ENCODE assay signal across 9 cellular contexts in genomic region chr18:839224-840079, GRCh38. TPM values are rescaled to one million over a fixed set of nuclear protein-coding genes. Genes with fewer than 3 reads are reported as not detected.
DNase-seq lines count a peak whose midpoint lies in the region; ATAC-seq and TF ChIP-seq lines count a peak whose summit lies in the region.
"Had no signal": no experiment of that assay in that cellular context is flagged by ENCODE, and none has a peak within 500 bp of the region (broad histone marks: within the 10 kb centered on the region; RNA-seq: fewer than 3 reads in every experiment).

No MANE protein-coding gene starts in this region.

- no peaks in the 10 kb centered on the region for H3K36me3 Mint-ChIP-seq in activated T-helper 17 cell treated with anti-CD3 and anti-CD28 coated beads, Interleukin-2, amount 50 U/mL, for 72 hours (ENCODE audit: low read depth)

- H3K4me2 ChIP-seq in osteoblast (ENCODE audit: insufficient read depth, low read length) = peak overlapping the region; percentile 71

- H2AFZ ChIP-seq in osteoblast (ENCODE audit: low read length) = peak overlapping the region; percentile 83

- H3K79me2 ChIP-seq in osteoblast (ENCODE audit: insufficient read depth, low read length) = no peaks in the 10 kb centered on the region

- no peaks in the 10 kb centered on the region for H3K27me3 Mint-ChIP-seq in activated T-helper 17 cell treated with anti-CD3 and anti-CD28 coated beads, Interleukin-2, amount 50 U/mL, for 72 hours

- no peak overlapping the region for H3K27ac ChIP-seq in foreskin keratinocyte
- H3K27ac ChIP-seq in osteoblast (ENCODE audit: low read depth, low read length) = no peak overlapping the region
- H3K27ac ChIP-seq in thoracic aorta = no peak overlapping the region

- DNase-seq in GM04503 (ENCODE audit: low read depth) (peak; percentile 50), H7 (peak; percentile 84), RPMI8226 (peak; percentile 88), foreskin keratinocyte (peak; percentile 24 to 54), osteoblast (ENCODE audit: insufficient read length, low spot score, missing footprints) (peak; percentile 93), thoracic aorta (ENCODE audit: low spot score) (peak; percentile 43)

- H3K4me3 ChIP-seq in H7 (ENCODE audit: insufficient read depth, low read depth, low read length) (no peak overlapping the region), osteoblast (ENCODE audit: insufficient read depth, low read length) (peak overlapping the region; percentile 21), thoracic aorta (no peak overlapping the region)
- H3K4me3 ChIP-seq: skin epidermis had no signal

- no peaks in the 10 kb centered on the region for H3K4me1 Mint-ChIP-seq in activated T-helper 17 cell treated with anti-CD3 and anti-CD28 coated beads, Interleukin-2, amount 50 U/mL, for 72 hours

- H3K36me3 ChIP-seq in H7 (replicated peaks; ENCODE audit: control insufficient read depth, insufficient read depth, low read length) (no peaks in the 10 kb centered on the region), osteoblast (ENCODE audit: insufficient read depth, low read length) (no peaks in the 10 kb centered on the region), thoracic aorta (no peaks in the 10 kb centered on the region)

- H3K9me3 Mint-ChIP-seq in activated T-helper 17 cell treated with anti-CD3 and anti-CD28 coated beads, Interleukin-2, amount 50 U/mL, for 72 hours = no peaks in the 10 kb centered on the region

- peak; percentile 99 for ATAC-seq in activated T-helper 17 cell treated with anti-CD3 and anti-CD28 coated beads, Interleukin-2, amount 50 U/mL, for 72 hours (replicated peaks)
- ATAC-seq in foreskin keratinocyte (peak; percentile 97), thoracic aorta (ENCODE audit: insufficient number of reproducible peaks, low FRiP score, low read depth) (peak; percentile 54)

- H3K27me3 ChIP-seq in H7 (ENCODE audit: control insufficient read depth, insufficient read depth, low read length) = peaks cover 32% of the 10 kb centered on the region
- no peaks in the 10 kb centered on the region for H3K27me3 ChIP-seq in foreskin keratinocyte
- no peaks in the 10 kb centered on the region for H3K27me3 ChIP-seq in osteoblast (ENCODE audit: insufficient read depth, low read length)
- H3K27me3 ChIP-seq in thoracic aorta (replicated peaks; ENCODE audit: insufficient read depth) = no peaks in the 10 kb centered on the region

- no peak overlapping the region for H3K27ac Mint-ChIP-seq in activated T-helper 17 cell treated with anti-CD3 and anti-CD28 coated beads, Interleukin-2, amount 50 U/mL, for 72 hours

- H3K9me3 ChIP-seq in osteoblast (ENCODE audit: low read depth, low read length) = no peaks in the 10 kb centered on the region
- H3K9me3 ChIP-seq in thoracic aorta = no peaks in the 10 kb centered on the region

- peak; percentile 98 for TF ChIP-seq CTCF in LNCAP (IDR thresholded peaks at IDR 0.05)
- peak; percentile 94 for TF ChIP-seq CTCF in foreskin keratinocyte (conservative IDR thresholded peaks at IDR 0.05)
- peak; percentile 98 for TF ChIP-seq CTCF in osteoblast (IDR thresholded peaks at IDR 0.05; ENCODE audit: extremely low read depth, low read depth, low read length)
- TF ChIP-seq CTCF in thoracic aorta (IDR thresholded peaks at IDR 0.05) = peak; percentile 97

- H3K4me3 Mint-ChIP-seq in activated T-helper 17 cell treated with anti-CD3 and anti-CD28 coated beads, Interleukin-2, amount 50 U/mL, for 72 hours = no peak overlapping the region

- H4K20me1 ChIP-seq in osteoblast (ENCODE audit: insufficient read depth, low read length) = no peaks in the 10 kb centered on the region

- H3K4me1 ChIP-seq in foreskin keratinocyte = no peaks in the 10 kb centered on the region
- H3K4me1 ChIP-seq in osteoblast (ENCODE audit: insufficient read depth, low read length) = peaks cover 2% of the 10 kb centered on the region
- H3K4me1 ChIP-seq in thoracic aorta (ENCODE audit: control insufficient read depth in 1 of 2, low read depth in 2 of 2) = peaks cover 0 to 9% of the 10 kb centered on the region in 2 donors

RNA-seq across cellular contexts. Expression of gene YES1, which starts 27.4 kb away (rescaled TPM):
- 69.4 and 101 TPM in 2 replicates for total RNA-seq in H7 (2014; rRNA removed; shearing (Covaris generic))
- total RNA-seq in activated T-helper 17 cell treated with anti-CD3 and anti-CD28 coated beads, Interleukin-2, amount 50 U/mL, for 72 hours = 10 to 100 TPM; 12.1 to 22.0 TPM
- total RNA-seq in foreskin keratinocyte (70.9 and 71.6 TPM in 2 replicates), osteoblast (97.5 and 99.5 TPM in 2 replicates), thoracic aorta (10 to 100 TPM; 41.2 to 50.4 TPM)
- polyA plus RNA-seq in foreskin keratinocyte = 14.2 and 16.2 TPM in 2 replicates

Comparison
In these comparisons a context has a peak if more than half of its experiments do, and no peak if none do; other contexts are left out.
1. DNase-seq: peak in every context shown above with its lines; median percentile 93 in osteoblast; 88 in RPMI8226; 84 in H7; 50 in GM04503; 43 in thoracic aorta; 39 in foreskin keratinocyte.